7 cellular contexts compared by ENCODE assay signal in genomic region chr7:149027560-149028345, GRCh38.
DNase-seq lines count a peak whose midpoint lies in the region.

No MANE protein-coding gene starts in this region.

- DNase-seq in GM03348 (ENCODE audit: low spot score) (peak; percentile 30), NCI-H69 (lab: John Stamatoyannopoulos, UW) (peak; percentile 61), dedifferentiated amniotic fluid mesenchymal stem cell (ENCODE audit: extremely low spot score) (peak; percentile 21), SIG-M5 (lab: John Stamatoyannopoulos, UW) (no peak), NOMO-1 treated with dmso at 0.1 percent for 144 hours (lab: John Stamatoyannopoulos, UW; ENCODE audit: unreplicated experiment) (no peak), NCI-H510A (lab: John Stamatoyannopoulos, UW) (no peak)

- H3K27me3 ChIP-seq in mucosa of stomach (ENCODE audit: control insufficient read depth, insufficient read depth, low read length): no peaks in the 10 kb centered on the region

- H3K36me3 ChIP-seq in mucosa of stomach (ENCODE audit: control insufficient read depth, insufficient read depth, low read length): no peaks in the 10 kb centered on the region

- H3K9ac ChIP-seq in mucosa of stomach (ENCODE audit: low read length): peak overlapping the region; percentile 78

- peak overlapping the region; percentile 23 for H3K4me3 ChIP-seq in mucosa of stomach (ENCODE audit: low read length)

- H3K4me1 ChIP-seq in mucosa of stomach (ENCODE audit: control insufficient read depth, insufficient read depth, low read length): peaks cover 11% of the 10 kb centered on the region

- no peaks in the 10 kb centered on the region for H3K9me3 ChIP-seq in mucosa of stomach (ENCODE audit: control insufficient read depth, low read length)

Comparison
In these comparisons a context has a peak if more than half of its experiments do, and no peak if none do; other contexts are left out.
1. DNase-seq: peak in GM03348 (single experiment), NCI-H69 (single experiment) and dedifferentiated amniotic fluid mesenchymal stem cell (single experiment); none in SIG-M5 (single experiment), NOMO-1 treated with dmso at 0.1 percent for 144 hours (single experiment) and NCI-H510A (single experiment).